In genomic region chrX:33974676-33975075, GRCh38 we compare ENCODE assay signal across 24 cellular contexts.
"Had no signal": no experiment of that assay in that cellular context is flagged by ENCODE, and none has a peak within 500 bp of the region (broad histone marks: within the 10 kb centered on the region; RNA-seq: fewer than 3 reads in every experiment).

No MANE protein-coding gene starts in this region.

- H3K9me3 ChIP-seq: lower lobe of right lung, pancreas, prostate gland, suprapubic skin, thoracic aorta, tibial artery, upper lobe of right lung had no signal

- H3K27ac Mint-ChIP-seq: naive thymus-derived CD8-positive, alpha-beta T cell; nephron; stimulated activated effector memory CD8-positive, alpha-beta T cell treated with anti-CD3 and anti-CD28 coated beads, Interleukin-12 subunit alpha, Interleukin-12 subunit beta, amount 100 ng/mL, for 72 hours; stimulated activated naive CD8-positive, alpha-beta T cell treated with anti-CD3 and anti-CD28 coated beads, Interleukin-15, Interleukin-2, amounts not matched to agents 100 ng/mL and 50 ng/mL, for 24 hours had no signal

- H3K36me3 ChIP-seq: lower lobe of right lung, pancreas, prostate gland, suprapubic skin, thoracic aorta, tibial artery, upper lobe of right lung had no signal

- H3K4me1 ChIP-seq: lower lobe of right lung, pancreas, prostate gland, suprapubic skin, tibial artery, upper lobe of right lung had no signal

- H3K27me3 Mint-ChIP-seq: naive thymus-derived CD8-positive, alpha-beta T cell; stimulated activated naive CD8-positive, alpha-beta T cell treated with anti-CD3 and anti-CD28 coated beads, Interleukin-15, Interleukin-2, amounts not matched to agents 100 ng/mL and 50 ng/mL, for 24 hours had no signal

- H3K4me1 Mint-ChIP-seq: naive thymus-derived CD8-positive, alpha-beta T cell; nephron; neural crest cell; stimulated activated effector memory CD8-positive, alpha-beta T cell treated with anti-CD3 and anti-CD28 coated beads, Interleukin-12 subunit alpha, Interleukin-12 subunit beta, amount 100 ng/mL, for 72 hours had no signal

- H3K4me3 Mint-ChIP-seq: naive thymus-derived CD8-positive, alpha-beta T cell; nephron; neural crest cell; stimulated activated effector memory CD8-positive, alpha-beta T cell treated with anti-CD3 and anti-CD28 coated beads, Interleukin-12 subunit alpha, Interleukin-12 subunit beta, amount 100 ng/mL, for 72 hours; stimulated activated naive CD8-positive, alpha-beta T cell treated with anti-CD3 and anti-CD28 coated beads, Interleukin-15, Interleukin-2, amounts not matched to agents 100 ng/mL and 50 ng/mL, for 24 hours had no signal

- H3K36me3 Mint-ChIP-seq: naive thymus-derived CD8-positive, alpha-beta T cell; stimulated activated effector memory CD8-positive, alpha-beta T cell treated with anti-CD3 and anti-CD28 coated beads, Interleukin-12 subunit alpha, Interleukin-12 subunit beta, amount 100 ng/mL, for 72 hours had no signal

- H3K9me3 Mint-ChIP-seq: stimulated activated naive CD8-positive, alpha-beta T cell treated with anti-CD3 and anti-CD28 coated beads, Interleukin-15, Interleukin-2, amounts not matched to agents 100 ng/mL and 50 ng/mL, for 24 hours had no signal

- ATAC-seq: lower lobe of right lung; naive thymus-derived CD8-positive, alpha-beta T cell; pancreas; right cardiac atrium; sciatic nerve; stimulated activated effector memory CD8-positive, alpha-beta T cell treated with anti-CD3 and anti-CD28 coated beads, Interleukin-12 subunit alpha, Interleukin-12 subunit beta, amount 100 ng/mL, for 72 hours; upper lobe of right lung had no signal

- DNase-seq: islet precursor cell; lower lobe of right lung; mammary epithelial cell; mesenchymal stem cell; naive thymus-derived CD8-positive, alpha-beta T cell; nucleus accumbens; retina; right cardiac atrium; stimulated activated CD4-positive, alpha-beta T cell treated with anti-CD3 and anti-CD28 coated beads, Interleukin-4, amount 100 ng/mL, for 24 hours; stimulated activated naive CD4-positive, alpha-beta T cell; tibial artery; trophoblast cell; upper lobe of right lung had no signal

- H3K4me3 ChIP-seq: hepatocyte, lower lobe of right lung, pancreas, prostate gland, skin epidermis, suprapubic skin, thoracic aorta, tibial artery, upper lobe of right lung had no signal

- H3K27me3 ChIP-seq: hepatocyte, suprapubic skin, tibial artery, upper lobe of right lung had no signal

- H3K27ac ChIP-seq: hepatocyte, lower lobe of right lung, pancreas, prostate gland, skin epidermis, suprapubic skin, thoracic aorta, tibial artery, upper lobe of right lung had no signal
